8 cellular contexts compared by ENCODE assay signal in genomic region chr16:25106567-25107465, GRCh38. TPM values are rescaled to one million over a fixed set of nuclear protein-coding genes. Genes with fewer than 3 reads are reported as not detected.
DNase-seq lines count a peak whose midpoint lies in the region; ATAC-seq and TF ChIP-seq lines count a peak whose summit lies in the region.

No MANE protein-coding gene starts in this region.

- no peaks in the 10 kb centered on the region for H3K36me3 ChIP-seq in KMS-11 (ENCODE audit: insufficient read depth)

- H3K4me3 Mint-ChIP-seq in natural killer cell treated with Interleukin-12 subunit alpha and Interleukin-12 subunit beta and Interleukin-15 and Interleukin-18, amount 100 ng/mL, for 72 hours = peak overlapping the region; percentile 93
- peak overlapping the region; percentile 86 to 95 for H3K4me3 Mint-ChIP-seq in stimulated activated naive B cell treated with anti-CD40 and anti-IgM and Interleukin-4, amounts not matched to agents 10 μg/mL and 1 μg/mL and 100 μg/mL, for 72 hours

- peaks cover 6% of the 10 kb centered on the region for H3K4me1 ChIP-seq in KMS-11 (ENCODE audit: low read depth, poor library complexity, severe bottlenecking)

- H3K27me3 ChIP-seq in KMS-11 (ENCODE audit: insufficient read depth, low read depth) = no peaks in the 10 kb centered on the region

- H3K4me2 ChIP-seq in KMS-11 = peak overlapping the region; percentile 40

- no peak overlapping the region for H3K4me3 ChIP-seq in KMS-11 (IDR thresholded peaks at IDR 0.05; ENCODE audit: insufficient read depth, low read depth, low read length)
- peak overlapping the region; percentile 81 for H3K4me3 ChIP-seq in fibroblast of the aortic adventitia (ENCODE audit: low read depth, low read length)

- H3K27ac Mint-ChIP-seq in natural killer cell treated with Interleukin-12 subunit alpha and Interleukin-12 subunit beta and Interleukin-15 and Interleukin-18, amount 100 ng/mL, for 72 hours = peak overlapping the region; percentile 94 to 97
- peak overlapping the region; percentile 95 for H3K27ac Mint-ChIP-seq in stimulated activated naive B cell treated with anti-CD40 and anti-IgM and Interleukin-4, amounts not matched to agents 10 μg/mL and 1 μg/mL and 100 μg/mL, for 72 hours

- TF ChIP-seq CTCF in KMS-11 (conservative IDR thresholded peaks at IDR 0.05; ENCODE audit: low read depth, low read length) (no peak), fibroblast of the aortic adventitia (IDR thresholded peaks at IDR 0.05; ENCODE audit: insufficient read depth, low read length) (peak; percentile 20)

- H2AFZ ChIP-seq in KMS-11 (ENCODE audit: low read depth) = peak overlapping the region; percentile 91

- peak overlapping the region; percentile 49; the same call in 1 of the 2 replicates for H3K9ac ChIP-seq in KMS-11

- H3K27me3 Mint-ChIP-seq in natural killer cell treated with Interleukin-12 subunit alpha and Interleukin-12 subunit beta and Interleukin-15 and Interleukin-18, amount 100 ng/mL, for 72 hours = no peaks in the 10 kb centered on the region
- H3K27me3 Mint-ChIP-seq in stimulated activated naive B cell treated with anti-CD40 and anti-IgM and Interleukin-4, amounts not matched to agents 10 μg/mL and 1 μg/mL and 100 μg/mL, for 72 hours = no peaks in the 10 kb centered on the region

- ATAC-seq in GM21390 (IDR thresholded peaks at IDR 0.05; ENCODE audit: unreplicated experiment) = peak; percentile 42
- peak; percentile 83 to 85 for ATAC-seq in natural killer cell treated with Interleukin-12 subunit alpha and Interleukin-12 subunit beta and Interleukin-15 and Interleukin-18, amount 100 ng/mL, for 72 hours
- peak; percentile 79 to 80 for ATAC-seq in stimulated activated naive B cell treated with anti-CD40 and anti-IgM and Interleukin-4, amounts not matched to agents 10 μg/mL and 1 μg/mL and 100 μg/mL, for 72 hours (replicated peaks)

- H3K4me1 Mint-ChIP-seq in natural killer cell treated with Interleukin-12 subunit alpha and Interleukin-12 subunit beta and Interleukin-15 and Interleukin-18, amount 100 ng/mL, for 72 hours (ENCODE audit: low read depth in 2 of 2) = peaks cover 27 to 32% of the 10 kb centered on the region in 2 donors
- H3K4me1 Mint-ChIP-seq in stimulated activated naive B cell treated with anti-CD40 and anti-IgM and Interleukin-4, amounts not matched to agents 10 μg/mL and 1 μg/mL and 100 μg/mL, for 72 hours = peaks cover 12 to 23% of the 10 kb centered on the region in 2 donors

- H3K79me2 ChIP-seq in KMS-11 (ENCODE audit: insufficient read depth, low read depth) = 0 out of 2 replicates have a peak, but pooled peaks cover under 1% of the 10 kb centered on the region

- DNase-seq in COLO829 (ENCODE audit: low spot score) = peak; percentile 76
- DNase-seq in RPMI7951 (ENCODE audit: low read depth) = peak; percentile 82
- peak; percentile 92 for DNase-seq in activated effector memory CD4-positive, alpha-beta T cell treated with anti-CD3 and anti-CD28 coated beads, Interleukin-2, amount 50 U/mL, for 16 hours
- peak; percentile 80 for DNase-seq in fibroblast of the aortic adventitia (ENCODE audit: low read depth)
- DNase-seq in natural killer cell treated with Interleukin-12 subunit alpha and Interleukin-12 subunit beta and Interleukin-15 and Interleukin-18, amount 100 ng/mL, for 72 hours (ENCODE audit: low spot score) = peak; percentile 92
- DNase-seq in stimulated activated naive B cell treated with anti-CD40 and anti-IgM and Interleukin-4, amounts not matched to agents 10 μg/mL and 1 μg/mL and 100 μg/mL, for 72 hours = peak; percentile 86

- H3K9me3 Mint-ChIP-seq in natural killer cell treated with Interleukin-12 subunit alpha and Interleukin-12 subunit beta and Interleukin-15 and Interleukin-18, amount 100 ng/mL, for 72 hours = no peaks in the 10 kb centered on the region
- no peaks in the 10 kb centered on the region for H3K9me3 Mint-ChIP-seq in stimulated activated naive B cell treated with anti-CD40 and anti-IgM and Interleukin-4, amounts not matched to agents 10 μg/mL and 1 μg/mL and 100 μg/mL, for 72 hours

- no peaks in the 10 kb centered on the region for H3K36me3 Mint-ChIP-seq in natural killer cell treated with Interleukin-12 subunit alpha and Interleukin-12 subunit beta and Interleukin-15 and Interleukin-18, amount 100 ng/mL, for 72 hours
- H3K36me3 Mint-ChIP-seq in stimulated activated naive B cell treated with anti-CD40 and anti-IgM and Interleukin-4, amounts not matched to agents 10 μg/mL and 1 μg/mL and 100 μg/mL, for 72 hours = peaks cover 0 to 4% of the 10 kb centered on the region in 2 donors

- H4K20me1 ChIP-seq in KMS-11 (ENCODE audit: insufficient read depth) = no peaks in the 10 kb centered on the region

- H3K27ac ChIP-seq in KMS-11 = no peak overlapping the region

RNA-seq across cellular contexts. Expression of gene LCMT1, which starts 4.7 kb away (rescaled TPM):
- 33.7 and 50.6 TPM in 2 replicates for total RNA-seq in RPMI7951 (2014; rRNA removed; shearing (Covaris generic))
- 35.3 and 112 TPM in 2 replicates for total RNA-seq in fibroblast of the aortic adventitia (ENCODE audit: low replicate concordance)
- 10 to 100 TPM; 42.6 to 50.0 TPM for total RNA-seq in natural killer cell treated with Interleukin-12 subunit alpha and Interleukin-12 subunit beta and Interleukin-15 and Interleukin-18, amount 100 ng/mL, for 72 hours
